In the genomic region with DNA sequence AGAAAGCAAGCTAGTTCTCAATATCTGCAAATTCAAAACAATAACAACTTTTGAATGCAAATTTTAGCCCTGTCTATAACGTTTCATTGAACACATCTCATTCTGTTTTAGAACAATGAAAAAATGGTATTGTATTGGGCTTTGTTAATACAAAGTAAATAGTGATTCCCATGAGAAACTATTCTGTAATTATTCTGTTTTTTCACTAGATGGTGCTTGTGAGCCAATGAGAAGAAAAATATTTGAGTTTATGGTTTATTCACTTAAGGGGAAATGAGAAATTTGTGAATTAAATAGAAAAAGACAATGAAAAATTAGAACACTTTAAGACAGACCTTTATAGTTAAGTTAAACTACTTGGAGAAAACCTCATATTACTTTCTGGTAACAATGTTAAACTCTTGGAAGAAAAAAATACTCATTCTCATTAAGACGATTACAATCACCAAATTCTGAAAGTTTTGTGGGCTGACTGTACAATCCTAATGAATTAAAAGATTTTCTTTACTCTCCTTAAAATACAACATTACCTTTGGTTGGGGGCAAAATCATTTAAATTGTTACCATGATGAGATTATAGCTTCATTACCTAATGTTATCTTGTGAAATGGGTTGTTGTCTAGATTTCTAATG, we compare ENCODE assay signal across 8 cellular contexts.
DNase-seq lines count a peak whose midpoint lies in the region; ATAC-seq and TF ChIP-seq lines count a peak whose summit lies in the region.

No MANE protein-coding gene starts in this region.

- no peak overlapping the region for H3K9ac ChIP-seq in neuronal stem cell (ENCODE audit: low read depth, low read length, poor library complexity)

- no peak overlapping the region for H2AK5ac ChIP-seq in neuronal stem cell (ENCODE audit: low read depth, low read length)

- H3K4me3 ChIP-seq in choroid plexus epithelial cell (ENCODE audit: low read depth, low read length), result no peak overlapping the region
- H3K4me3 ChIP-seq in neuronal stem cell (ENCODE audit: low read length in 2 of 2), result no peak overlapping the region
- H3K4me3 ChIP-seq in MG63, result no peak overlapping the region

- H3K4me2 ChIP-seq in neuronal stem cell (ENCODE audit: insufficient read depth, low read length, poor library complexity, severe bottlenecking), result no peak overlapping the region

- no peaks in the 10 kb centered on the region for H3K4me1 ChIP-seq in neuronal stem cell (ENCODE audit: control insufficient read depth in 2 of 2, insufficient read depth in 1 of 2, low read depth in 1 of 2, low read length in 2 of 2)

- no peak overlapping the region for H4K8ac ChIP-seq in neuronal stem cell (ENCODE audit: low read depth, low read length)

- H3K36me3 ChIP-seq in neuronal stem cell (replicated peaks in 1 of 2; ENCODE audit: control insufficient read depth in 2 of 2, insufficient read depth in 2 of 2, low read length in 2 of 2) (no peaks in the 10 kb centered on the region), MG63 (no peaks in the 10 kb centered on the region)

- no peak overlapping the region for H2AFZ ChIP-seq in neuronal stem cell (ENCODE audit: low read length)

- H3K27me3 ChIP-seq in neuronal stem cell (ENCODE audit: control insufficient read depth in 3 of 3, insufficient read depth in 3 of 3, low read depth in 1 of 3, low read length in 3 of 3) (no peaks in the 10 kb centered on the region), MG63 (no peaks in the 10 kb centered on the region)

- WGBS in neuronal stem cell (ENCODE audit: extremely low coverage in 2 of 2, insufficient read length in 2 of 2, insufficient replicate concordance in 1 of 2), 2 donors, result no CpG with 5 or more reads among the region's 2 CpGs

- no peak overlapping the region for H3K4ac ChIP-seq in neuronal stem cell (ENCODE audit: low read length)

- H3K23ac ChIP-seq in neuronal stem cell (ENCODE audit: low read depth, low read length, poor library complexity), result no peak overlapping the region

- intact Hi-C loops in Right ventricle myocardium superior (cut with DNase I) (loop anchor here (5.0 kb wide), 1 partner anchor 602 kb away; no protein-coding TSS in a partner anchor), left ventricle myocardium superior (cut with micrococcal nuclease) (loop anchor here (5.0 kb wide), 2 partner anchors 602 to 1042 kb away; no protein-coding TSS in a partner anchor)

- H3K9me3 ChIP-seq in neuronal stem cell (replicated peaks in 1 of 2; ENCODE audit: control insufficient read depth in 2 of 2, insufficient read depth in 1 of 2, low read depth in 1 of 2, low read length in 2 of 2) (no peaks in the 10 kb centered on the region), MG63 (no peaks in the 10 kb centered on the region; the same call in 1 of the 2 replicates)

- H2BK5ac ChIP-seq in neuronal stem cell (ENCODE audit: low read length), result no peak overlapping the region

- no peak overlapping the region for H3K14ac ChIP-seq in neuronal stem cell (ENCODE audit: low read length)

- H4K91ac ChIP-seq in neuronal stem cell (ENCODE audit: low read depth, low read length, poor library complexity), result no peak overlapping the region

- no peak overlapping the region for H2BK120ac ChIP-seq in neuronal stem cell (ENCODE audit: low read depth, low read length)

- H3K27ac ChIP-seq in neuronal stem cell (replicated peaks; ENCODE audit: low read length), result no peak overlapping the region
- H3K27ac ChIP-seq in substantia nigra (ENCODE audit: low read depth, low read length, poor library complexity, severe bottlenecking), result no peak overlapping the region

- H2BK15ac ChIP-seq in neuronal stem cell (ENCODE audit: low read length), result no peak overlapping the region

- H3K18ac ChIP-seq in neuronal stem cell (ENCODE audit: low read length), result no peak overlapping the region

- H3K79me1 ChIP-seq in neuronal stem cell (ENCODE audit: low read depth, low read length), result no peaks in the 10 kb centered on the region

- peak; percentile 46 for ATAC-seq in Right ventricle myocardium superior (ENCODE audit: poor library complexity)
- no peak for ATAC-seq in left ventricle myocardium superior

- no peak overlapping the region for H2BK12ac ChIP-seq in neuronal stem cell (ENCODE audit: low read length)

- TF ChIP-seq CTCF in choroid plexus epithelial cell (conservative IDR thresholded peaks at IDR 0.05; ENCODE audit: low read depth, low read length), result peak; percentile 54

- DNase-seq in Right ventricle myocardium superior (no peak), left ventricle myocardium superior (no peak), NCI-H2196 treated with DMSO at 0.1 percent for 48 hours (lab: John Stamatoyannopoulos, UW; ENCODE audit: unreplicated experiment) (peak; percentile 8), choroid plexus epithelial cell (ENCODE audit: low read depth) (peak; percentile 55), neuronal stem cell (ENCODE audit: low spot score) (peak; percentile 4), MG63 (no peak), amygdala (lab: John Stamatoyannopoulos, UW) (no peak), substantia nigra (lab: John Stamatoyannopoulos, UW) (no peak)

Comparison
In these comparisons a context has a peak if more than half of its experiments do, and no peak if none do; other contexts are left out.
1. DNase-seq: peak in NCI-H2196 treated with DMSO at 0.1 percent for 48 hours (single experiment), choroid plexus epithelial cell (single experiment) and neuronal stem cell (single experiment); none in Right ventricle myocardium superior (single experiment), left ventricle myocardium superior (single experiment), MG63 (single experiment), amygdala (0 of 56) and substantia nigra (0 of 49).